26 cellular contexts compared by ENCODE assay signal in genomic region chr1:168917309-168917708, GRCh38.
DNase-seq lines count a peak whose midpoint lies in the region; ATAC-seq and TF ChIP-seq lines count a peak whose summit lies in the region.
"Had no signal": no experiment of that assay in that cellular context is flagged by ENCODE, and none has a peak within 500 bp of the region (broad histone marks: within the 10 kb centered on the region; RNA-seq: fewer than 3 reads in every experiment).

No MANE protein-coding gene starts in this region.

- H2BK12ac ChIP-seq in neuronal stem cell (ENCODE audit: low read length), result no peak overlapping the region

- no peak overlapping the region for H3K4me3 ChIP-seq in neuronal stem cell (ENCODE audit: low read length in 2 of 2)
- H3K4me3 ChIP-seq in CD8-positive, alpha-beta memory T cell (ENCODE audit: low read length), result no peak overlapping the region
- no peak overlapping the region for H3K4me3 ChIP-seq in sigmoid colon
- H3K4me3 ChIP-seq: GM23248, HAP-1, Peyer's patch, SK-N-MC had no signal

- peaks cover 6% of the 10 kb centered on the region for H3K4me1 Mint-ChIP-seq in activated T-helper 17 cell treated with anti-CD3 and anti-CD28 coated beads, Interleukin-2, amount 50 U/mL, for 72 hours
- peaks cover 0 to 11% (median 6%) of the 10 kb centered on the region in 3 donors for H3K4me1 Mint-ChIP-seq in CD8-positive, alpha-beta memory T cell

- peak; percentile 36 for DNase-seq in NCI-H2227 treated with DMSO at 0.1 percent for 48 hours (lab: John Stamatoyannopoulos, UW)
- no peak for DNase-seq in NCI-H2227 (lab: John Stamatoyannopoulos, UW; ENCODE audit: unreplicated experiment)
- DNase-seq in NCI-H82 treated with DMSO at 0.1 percent for 48 hours (lab: John Stamatoyannopoulos, UW; ENCODE audit: unreplicated experiment), result peak; percentile 72
- no peak for DNase-seq in neuronal stem cell (ENCODE audit: low spot score)
- no peak for DNase-seq in CD8-positive, alpha-beta memory T cell
- no peak for DNase-seq in sigmoid colon
- DNase-seq: 8988T, ACHN, BE2C, Calu3, GM23248, NCI-H1092 treated with DMSO at 0.1 percent for 48 hours, NCI-H1436 treated with DMSO at 0.1 percent for 48 hours, NCI-H187 treated with DMSO at 0.1 percent for 48 hours, NCI-H226, NCI-H526, Peyer's patch, SHP77 treated with DMSO at 0.1 percent for 48 hours had no signal

- TF ChIP-seq POLR2A in sigmoid colon (IDR thresholded peaks at IDR 0.05), result no peak

- H4K91ac ChIP-seq in neuronal stem cell (ENCODE audit: low read depth, low read length, poor library complexity), result no peak overlapping the region

- H3K18ac ChIP-seq in neuronal stem cell (ENCODE audit: low read length), result no peak overlapping the region

- CTCF ChIA-PET in CD8-positive, alpha-beta memory T cell (lab: Charles Lee), result no interaction called here

- H3K4ac ChIP-seq in neuronal stem cell (ENCODE audit: low read length), result no peak overlapping the region

- no peak overlapping the region for H3K14ac ChIP-seq in neuronal stem cell (ENCODE audit: low read length)

- no CpG with 5 or more reads among the region's 2 CpGs for WGBS in neuronal stem cell (ENCODE audit: extremely low coverage in 2 of 2, insufficient read length in 2 of 2, insufficient replicate concordance in 1 of 2), 2 donors
- WGBS in sigmoid colon, 2 donors, result 81 to 94% methylated on average over 2 of the region's 2 CpGs

- H3K79me1 ChIP-seq in neuronal stem cell (ENCODE audit: low read depth, low read length), result no peaks in the 10 kb centered on the region

- H3K27ac ChIP-seq in neuronal stem cell (replicated peaks; ENCODE audit: low read length) (no peak overlapping the region), sigmoid colon (no peak overlapping the region)
- no peak overlapping the region for H3K27ac ChIP-seq in CD8-positive, alpha-beta memory T cell (ENCODE audit: low read depth, low read length)
- H3K27ac ChIP-seq: GM23248, HL-60, KMS-11, Peyer's patch, SK-N-MC had no signal

- peaks cover 4% of the 10 kb centered on the region for H3K27me3 Mint-ChIP-seq in activated T-helper 17 cell treated with anti-CD3 and anti-CD28 coated beads, Interleukin-2, amount 50 U/mL, for 72 hours
- H3K27me3 Mint-ChIP-seq in CD8-positive, alpha-beta memory T cell, result peaks cover 0 to 4% of the 10 kb centered on the region in 2 donors

- H3K4me2 ChIP-seq in neuronal stem cell (ENCODE audit: insufficient read depth, low read length, poor library complexity, severe bottlenecking), result no peak overlapping the region
- H3K4me2 ChIP-seq: KMS-11 had no signal

- H3K4me3 Mint-ChIP-seq in activated T-helper 17 cell treated with anti-CD3 and anti-CD28 coated beads, Interleukin-2, amount 50 U/mL, for 72 hours, result no peak overlapping the region
- no peak overlapping the region for H3K4me3 Mint-ChIP-seq in CD8-positive, alpha-beta memory T cell
- H3K4me3 Mint-ChIP-seq: CD14-positive monocyte, IgD-negative memory B cell had no signal

- H3K9me3 Mint-ChIP-seq in activated T-helper 17 cell treated with anti-CD3 and anti-CD28 coated beads, Interleukin-2, amount 50 U/mL, for 72 hours, result no peaks in the 10 kb centered on the region
- H3K9me3 Mint-ChIP-seq in CD8-positive, alpha-beta memory T cell, result no peaks in the 10 kb centered on the region
- H3K9me3 Mint-ChIP-seq: IgD-negative memory B cell had no signal

- POLR2A ChIA-PET in CD8-positive, alpha-beta memory T cell (lab: Charles Lee), result no interaction called here

- no peak for ATAC-seq in activated T-helper 17 cell treated with anti-CD3 and anti-CD28 coated beads, Interleukin-2, amount 50 U/mL, for 72 hours (replicated peaks)
- ATAC-seq in HG02970 (IDR thresholded peaks at IDR 0.05; ENCODE audit: low FRiP score, unreplicated experiment), result no peak

- H2AFZ ChIP-seq in neuronal stem cell (ENCODE audit: low read length), result peak overlapping the region; percentile 15
- H2AFZ ChIP-seq: GM23248 had no signal

- TF ChIP-seq EP300 in sigmoid colon (IDR thresholded peaks at IDR 0.05), result no peak

- H3K36me3 Mint-ChIP-seq in activated T-helper 17 cell treated with anti-CD3 and anti-CD28 coated beads, Interleukin-2, amount 50 U/mL, for 72 hours (ENCODE audit: low read depth), result no peaks in the 10 kb centered on the region
- H3K36me3 Mint-ChIP-seq in CD8-positive, alpha-beta memory T cell, result no peaks in the 10 kb centered on the region
- H3K36me3 Mint-ChIP-seq: CD14-positive monocyte, IgD-negative memory B cell had no signal

- no peak overlapping the region for H3K9ac ChIP-seq in neuronal stem cell (ENCODE audit: low read depth, low read length, poor library complexity)
- H3K9ac ChIP-seq: GM23248, KMS-11 had no signal

- no peak for TF ChIP-seq CTCF in sigmoid colon (IDR thresholded peaks at IDR 0.05)

- intact Hi-C loops in sigmoid colon (cut with DNase I), result no loop called here

- H3K36me3 ChIP-seq in neuronal stem cell (replicated peaks in 1 of 2; ENCODE audit: control insufficient read depth in 2 of 2, insufficient read depth in 2 of 2, low read length in 2 of 2) (no peaks in the 10 kb centered on the region), sigmoid colon (no peaks in the 10 kb centered on the region)
- H3K36me3 ChIP-seq in CD8-positive, alpha-beta memory T cell (ENCODE audit: insufficient read depth, low read length), result no peaks in the 10 kb centered on the region
- H3K36me3 ChIP-seq: BE2C, HAP-1, Peyer's patch had no signal

- no peak overlapping the region for H2BK15ac ChIP-seq in neuronal stem cell (ENCODE audit: low read length)

- no peak overlapping the region for H3K23ac ChIP-seq in neuronal stem cell (ENCODE audit: low read depth, low read length, poor library complexity)

- H3K27ac Mint-ChIP-seq in activated T-helper 17 cell treated with anti-CD3 and anti-CD28 coated beads, Interleukin-2, amount 50 U/mL, for 72 hours, result peak overlapping the region; percentile 9
- H3K27ac Mint-ChIP-seq in CD8-positive, alpha-beta memory T cell, result no peak overlapping the region

- H3K27me3 ChIP-seq in neuronal stem cell (ENCODE audit: control insufficient read depth in 3 of 3, insufficient read depth in 3 of 3, low read depth in 1 of 3, low read length in 3 of 3) (no peaks in the 10 kb centered on the region), sigmoid colon (no peaks in the 10 kb centered on the region)
- H3K27me3 ChIP-seq in CD8-positive, alpha-beta memory T cell (ENCODE audit: insufficient read depth, low read length, poor library complexity, severe bottlenecking), result no peaks in the 10 kb centered on the region
- H3K27me3 ChIP-seq: BE2C, Peyer's patch had no signal

- H4K8ac ChIP-seq in neuronal stem cell (ENCODE audit: low read depth, low read length), result no peak overlapping the region

- H3K4me1 ChIP-seq in neuronal stem cell (ENCODE audit: control insufficient read depth in 2 of 2, insufficient read depth in 1 of 2, low read depth in 1 of 2, low read length in 2 of 2), result peaks cover 16 to 19% of the 10 kb centered on the region in 2 donors
- no peaks in the 10 kb centered on the region for H3K4me1 ChIP-seq in CD8-positive, alpha-beta memory T cell (ENCODE audit: insufficient read depth, low read length)
- H3K4me1 ChIP-seq in sigmoid colon, result no peaks in the 10 kb centered on the region

- H2AK5ac ChIP-seq in neuronal stem cell (ENCODE audit: low read depth, low read length), result no peak overlapping the region

- H3K9me3 ChIP-seq in neuronal stem cell (replicated peaks in 1 of 2; ENCODE audit: control insufficient read depth in 2 of 2, insufficient read depth in 1 of 2, low read depth in 1 of 2, low read length in 2 of 2) (no peaks in the 10 kb centered on the region), sigmoid colon (no peaks in the 10 kb centered on the region)
- no peaks in the 10 kb centered on the region for H3K9me3 ChIP-seq in CD8-positive, alpha-beta memory T cell (ENCODE audit: low read length)
- H3K9me3 ChIP-seq: BE2C, HAP-1, Peyer's patch had no signal

- H2BK5ac ChIP-seq in neuronal stem cell (ENCODE audit: low read length), result no peak overlapping the region

- no peak overlapping the region for H2BK120ac ChIP-seq in neuronal stem cell (ENCODE audit: low read depth, low read length)

Comparison
In these comparisons a context has a peak if more than half of its experiments do, and no peak if none do; other contexts are left out.
1. DNase-seq: peak in NCI-H2227 treated with DMSO at 0.1 percent for 48 hours (single experiment) and NCI-H82 treated with DMSO at 0.1 percent for 48 hours (single experiment); none in NCI-H2227 (single experiment), neuronal stem cell (single experiment), CD8-positive, alpha-beta memory T cell (0 of 5) and sigmoid colon (single experiment).